In the genomic region with DNA sequence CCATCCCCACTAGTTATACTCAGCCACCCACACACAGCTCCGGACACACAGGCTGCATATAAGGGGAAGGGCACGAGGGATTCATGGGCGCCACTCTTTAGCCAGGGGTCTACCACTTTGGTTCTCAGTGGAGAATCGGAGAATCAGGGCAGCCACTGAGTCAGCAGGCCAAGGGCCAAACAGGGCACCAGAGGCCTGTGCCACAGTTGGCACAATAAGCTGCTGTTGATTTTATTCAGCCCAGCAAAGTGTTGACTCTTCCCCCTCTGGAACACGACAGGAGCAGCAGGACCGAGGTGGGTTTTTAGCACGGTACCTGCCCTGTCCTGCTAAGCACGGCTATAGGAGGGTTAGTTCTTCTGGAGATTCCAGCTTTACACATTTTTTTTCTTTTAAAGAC, we compare ENCODE assay signal across 16 cellular contexts. TPM values are rescaled to one million over a fixed set of nuclear protein-coding genes. Genes with fewer than 3 reads are reported as not detected.
"Had no signal": no experiment of that assay in that cellular context is flagged by ENCODE, and none has a peak within 500 bp of the region (broad histone marks: within the 10 kb centered on the region; RNA-seq: fewer than 3 reads in every experiment).

No MANE protein-coding gene starts in this region.

- H3K4me3 ChIP-seq: esophagus squamous epithelium, lung, spleen had no signal

- H3K27ac Mint-ChIP-seq: natural killer cell treated with Interleukin-12 subunit alpha and Interleukin-12 subunit beta and Interleukin-15 and Interleukin-18, amount 100 ng/mL, for 72 hours had no signal

- H3K9me3 ChIP-seq: esophagus squamous epithelium had no signal

- H3K36me3 Mint-ChIP-seq: natural killer cell treated with Interleukin-12 subunit alpha and Interleukin-12 subunit beta and Interleukin-15 and Interleukin-18, amount 100 ng/mL, for 72 hours had no signal

- H3K36me3 ChIP-seq: esophagus squamous epithelium had no signal

- DNase-seq: activated naive CD4-positive, alpha-beta T cell treated with Interleukin-2 at 50 U/mL for 16 hours; anterior cingulate cortex; esophagus squamous epithelium; foreskin fibroblast; immature natural killer cell; left colon; occipital lobe; spleen; stimulated activated CD4-positive, alpha-beta T cell treated with anti-CD3 and anti-CD28 coated beads, Interleukin-1b, Interleukin-23, amount 100 ng/mL, for 48 hours had no signal

- H3K27me3 ChIP-seq: esophagus squamous epithelium, spleen had no signal

- H3K27me3 Mint-ChIP-seq: natural killer cell treated with Interleukin-12 subunit alpha and Interleukin-12 subunit beta and Interleukin-15 and Interleukin-18, amount 100 ng/mL, for 72 hours had no signal

- H3K27ac ChIP-seq: esophagus squamous epithelium, spleen had no signal

- H3K9me3 Mint-ChIP-seq: immature natural killer cell; natural killer cell treated with Interleukin-12 subunit alpha and Interleukin-12 subunit beta and Interleukin-15 and Interleukin-18, amount 100 ng/mL, for 72 hours had no signal

- H3K4me3 Mint-ChIP-seq: immature natural killer cell; natural killer cell treated with Interleukin-12 subunit alpha and Interleukin-12 subunit beta and Interleukin-15 and Interleukin-18, amount 100 ng/mL, for 72 hours had no signal

RNA-seq across cellular contexts. Expression of a gene that starts 48.3 kb away (rescaled TPM):
- total RNA-seq: activated CD8-positive, alpha-beta memory T cell treated with anti-CD3 and anti-CD28 coated beads for 36 hours; bronchial epithelial cell; esophagus squamous epithelium; left colon; lung; mononuclear cell; natural killer cell treated with Interleukin-12 subunit alpha and Interleukin-12 subunit beta and Interleukin-15 and Interleukin-18, amount 100 ng/mL, for 72 hours; occipital lobe; progenitor cell of endocrine pancreas; sciatic nerve; spleen had no signal
